In genomic region chr6:169162249-169162967, GRCh38 we compare ENCODE assay signal across 15 cellular contexts.
DNase-seq lines count a peak whose midpoint lies in the region; ATAC-seq and TF ChIP-seq lines count a peak whose summit lies in the region.
"Had no signal": no experiment of that assay in that cellular context is flagged by ENCODE, and none has a peak within 500 bp of the region (broad histone marks: within the 10 kb centered on the region; RNA-seq: fewer than 3 reads in every experiment).

No MANE protein-coding gene starts in this region.

- no peaks in the 10 kb centered on the region for H3K36me3 Mint-ChIP-seq in activated T-helper 2 cell treated with anti-CD3 and anti-CD28 coated beads, Interferon-gamma antibody, Interleukin-2, Interleukin-4, amounts not matched to agents 10 μg/mL and 5 μg/mL and 100 μg/mL, durations not matched to agents 14 hours and 24 hours and 36 hours (ENCODE audit: low read depth)
- H3K36me3 Mint-ChIP-seq: IgD-negative memory B cell had no signal

- no peaks in the 10 kb centered on the region for H3K36me3 ChIP-seq in breast epithelium
- no peaks in the 10 kb centered on the region for H3K36me3 ChIP-seq in lung (ENCODE audit: control insufficient read depth in 2 of 2, insufficient read depth in 2 of 2, low read length in 2 of 2)
- H3K36me3 ChIP-seq in thoracic aorta: no peaks in the 10 kb centered on the region
- H3K36me3 ChIP-seq: gastroesophageal sphincter had no signal

- no peaks in the 10 kb centered on the region for H3K4me1 Mint-ChIP-seq in activated T-helper 2 cell treated with anti-CD3 and anti-CD28 coated beads, Interferon-gamma antibody, Interleukin-2, Interleukin-4, amounts not matched to agents 10 μg/mL and 5 μg/mL and 100 μg/mL, durations not matched to agents 14 hours and 24 hours and 36 hours (ENCODE audit: low read depth)
- H3K4me1 Mint-ChIP-seq: IgD-negative memory B cell had no signal

- no peak overlapping the region for H3K27ac Mint-ChIP-seq in activated T-helper 2 cell treated with anti-CD3 and anti-CD28 coated beads, Interferon-gamma antibody, Interleukin-2, Interleukin-4, amounts not matched to agents 10 μg/mL and 5 μg/mL and 100 μg/mL, durations not matched to agents 14 hours and 24 hours and 36 hours
- H3K27ac Mint-ChIP-seq: activated CD8-positive, alpha-beta T cell treated with anti-CD3 and anti-CD28 coated beads for 36 hours; IgD-negative memory B cell had no signal

- 93 to 95% methylated on average over 31 of the region's 31 CpGs for WGBS in lung, 2 donors

- H3K9me3 ChIP-seq in breast epithelium: no peaks in the 10 kb centered on the region
- H3K9me3 ChIP-seq in lung (ENCODE audit: control insufficient read depth in 2 of 2, insufficient read depth in 1 of 2, low read length in 1 of 2): no peaks in the 10 kb centered on the region
- no peaks in the 10 kb centered on the region for H3K9me3 ChIP-seq in thoracic aorta
- H3K9me3 ChIP-seq: Caco-2, gastroesophageal sphincter, psoas muscle had no signal

- ATAC-seq in lung (ENCODE audit: insufficient read depth, low FRiP score) (no peak), thoracic aorta (ENCODE audit: insufficient number of reproducible peaks, low FRiP score, low read depth) (no peak), GM19455 (IDR thresholded peaks at IDR 0.05; ENCODE audit: unreplicated experiment) (no peak)

- peak overlapping the region in 1 of 2 donors; percentile 44 for H3K27ac ChIP-seq in breast epithelium
- no peak overlapping the region for H3K27ac ChIP-seq in lung (ENCODE audit: low read depth in 1 of 2, low read length in 1 of 2)
- H3K27ac ChIP-seq in thoracic aorta: peak overlapping the region; percentile 67 to 85
- H3K27ac ChIP-seq: psoas muscle had no signal

- no peaks in the 10 kb centered on the region for H3K27me3 Mint-ChIP-seq in activated T-helper 2 cell treated with anti-CD3 and anti-CD28 coated beads, Interferon-gamma antibody, Interleukin-2, Interleukin-4, amounts not matched to agents 10 μg/mL and 5 μg/mL and 100 μg/mL, durations not matched to agents 14 hours and 24 hours and 36 hours (ENCODE audit: low read depth)
- H3K27me3 Mint-ChIP-seq: activated CD8-positive, alpha-beta T cell treated with anti-CD3 and anti-CD28 coated beads for 36 hours had no signal

- intact Hi-C loops in breast epithelium (cut with DNase I; ENCODE audit: low total_unique reads): no loop called here
- intact Hi-C loops in activated T-helper 2 cell treated with anti-CD3 and anti-CD28 coated beads, Interferon-gamma antibody, Interleukin-2, Interleukin-4, amounts not matched to agents 10 μg/mL and 5 μg/mL and 100 μg/mL, durations not matched to agents 14 hours and 24 hours and 36 hours (cut with micrococcal nuclease): no loop called here

- TF ChIP-seq POLR2A in breast epithelium (IDR thresholded peaks at IDR 0.05): no peak

- H3K4me3 Mint-ChIP-seq in activated T-helper 2 cell treated with anti-CD3 and anti-CD28 coated beads, Interferon-gamma antibody, Interleukin-2, Interleukin-4, amounts not matched to agents 10 μg/mL and 5 μg/mL and 100 μg/mL, durations not matched to agents 14 hours and 24 hours and 36 hours (ENCODE audit: low read depth): no peak overlapping the region
- H3K4me3 Mint-ChIP-seq: activated CD8-positive, alpha-beta T cell treated with anti-CD3 and anti-CD28 coated beads for 36 hours; IgD-negative memory B cell had no signal

- POLR2A ChIA-PET in HEK293T (lab: Yijun Ruan, JAX): no interaction called here

- CTCF ChIA-PET in HEK293T (lab: Yijun Ruan, JAX): no interaction called here

- no peaks in the 10 kb centered on the region for H3K9me3 Mint-ChIP-seq in activated T-helper 2 cell treated with anti-CD3 and anti-CD28 coated beads, Interferon-gamma antibody, Interleukin-2, Interleukin-4, amounts not matched to agents 10 μg/mL and 5 μg/mL and 100 μg/mL, durations not matched to agents 14 hours and 24 hours and 36 hours
- H3K9me3 Mint-ChIP-seq: activated CD8-positive, alpha-beta T cell treated with anti-CD3 and anti-CD28 coated beads for 36 hours; IgD-negative memory B cell had no signal

- H3K4me3 ChIP-seq in breast epithelium: no peak overlapping the region
- no peak overlapping the region for H3K4me3 ChIP-seq in lung
- peak overlapping the region; percentile 29 for H3K4me3 ChIP-seq in thoracic aorta
- H3K4me3 ChIP-seq: gastroesophageal sphincter, psoas muscle had no signal

- peak; percentile 26 for DNase-seq in activated CD8-positive, alpha-beta memory T cell treated with anti-CD3 and anti-CD28 coated beads for 24 hours
- DNase-seq in activated CD8-positive, alpha-beta memory T cell treated with anti-CD3 and anti-CD28 coated beads, Interleukin-2, amount 50 U/mL, for 48 hours: no peak
- DNase-seq in breast epithelium (ENCODE audit: low spot score in 2 of 2) (peak; percentile 2 to 43), lung (ENCODE audit: low spot score) (peak; percentile 28), thoracic aorta (ENCODE audit: low spot score) (no peak), HEK293T (ENCODE audit: extremely low spot score) (no peak)
- no peak for DNase-seq in activated T-helper 2 cell treated with anti-CD3 and anti-CD28 coated beads, Interferon-gamma antibody, Interleukin-2, Interleukin-4, amounts not matched to agents 10 μg/mL and 5 μg/mL and 100 μg/mL, durations not matched to agents 14 hours and 24 hours and 36 hours (ENCODE audit: low spot score)
- DNase-seq: activated effector memory CD4-positive, alpha-beta T cell treated with Interleukin-2 at 50 U/mL for 16 hours; Caco-2; NCI-H1092 treated with DMSO at 0.1 percent for 48 hours had no signal

- H3K27me3 ChIP-seq in breast epithelium (no peaks in the 10 kb centered on the region), lung (ENCODE audit: control insufficient read depth, insufficient read depth) (no peaks in the 10 kb centered on the region), thoracic aorta (replicated peaks; ENCODE audit: insufficient read depth) (no peaks in the 10 kb centered on the region)
- H3K27me3 ChIP-seq: gastroesophageal sphincter had no signal

- H3K4me1 ChIP-seq in breast epithelium (peaks cover 10 to 11% of the 10 kb centered on the region in 2 donors), lung (ENCODE audit: control insufficient read depth in 2 of 2, insufficient read depth in 2 of 2, low read length in 2 of 2) (no peaks in the 10 kb centered on the region), thoracic aorta (ENCODE audit: control insufficient read depth in 1 of 2, low read depth in 2 of 2) (peaks cover 22 to 90% of the 10 kb centered on the region in 2 donors)
- H3K4me1 ChIP-seq: Caco-2, psoas muscle had no signal

- TF ChIP-seq CTCF in breast epithelium (IDR thresholded peaks at IDR 0.05) (no peak), lung (IDR thresholded peaks at IDR 0.05; ENCODE audit: control extremely low read depth, extremely low read depth) (no peak), thoracic aorta (IDR thresholded peaks at IDR 0.05) (no peak)

TF ChIP-seq in HEK293T, 16 proteins besides CTCF, POLR2A, EP300 and RAD21:
- TF ChIP-seq SP1 (IDR thresholded peaks at IDR 0.05) (no peak), LEF1 (IDR thresholded peaks at IDR 0.05; ENCODE audit: borderline replicate concordance) (no peak), TARDBP (IDR thresholded peaks at IDR 0.05) (no peak), FOXK2 (IDR thresholded peaks at IDR 0.05) (no peak), ELF4 (IDR thresholded peaks at IDR 0.05) (no peak), ZNF384 (IDR thresholded peaks at IDR 0.05) (no peak)

Comparison
In these comparisons a context has a peak if more than half of its experiments do, and no peak if none do; other contexts are left out.
1. DNase-seq: peak in activated CD8-positive, alpha-beta memory T cell treated with anti-CD3 and anti-CD28 coated beads for 24 hours (single experiment), breast epithelium (2 of 2) and lung (single experiment); none in activated CD8-positive, alpha-beta memory T cell treated with anti-CD3 and anti-CD28 coated beads, Interleukin-2, amount 50 U/mL, for 48 hours (single experiment), thoracic aorta (single experiment), activated T-helper 2 cell treated with anti-CD3 and anti-CD28 coated beads, Interferon-gamma antibody, Interleukin-2, Interleukin-4, amounts not matched to agents 10 μg/mL and 5 μg/mL and 100 μg/mL, durations not matched to agents 14 hours and 24 hours and 36 hours (single experiment) and HEK293T (single experiment).
2. H3K27ac ChIP-seq: peak in thoracic aorta (2 of 2); none in lung (0 of 2).